In the genomic region with DNA sequence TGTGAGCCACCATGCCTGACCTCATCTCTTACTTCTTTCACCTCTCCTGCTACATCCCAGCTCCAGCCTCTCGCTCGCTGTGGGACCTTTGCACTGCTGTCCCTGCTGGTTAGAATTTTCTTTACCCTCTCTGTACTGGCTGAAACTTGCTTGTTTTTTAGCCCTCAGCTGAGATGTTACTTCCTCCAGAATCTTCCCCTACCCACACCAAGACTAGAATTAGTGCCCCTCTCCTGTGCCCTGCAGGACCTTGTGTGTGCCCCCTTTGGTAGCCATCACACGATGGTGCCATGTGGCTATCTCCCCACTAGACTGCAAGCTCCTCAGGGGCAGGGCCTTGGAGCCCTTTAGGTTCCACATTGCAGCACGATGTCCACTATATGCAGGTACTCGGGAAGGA, we compare ENCODE assay signal across 30 cellular contexts.
"Had no signal": no experiment of that assay in that cellular context is flagged by ENCODE, and none has a peak within 500 bp of the region (broad histone marks: within the 10 kb centered on the region; RNA-seq: fewer than 3 reads in every experiment).

No MANE protein-coding gene starts in this region.

- H3K9me3 Mint-ChIP-seq: naive thymus-derived CD8-positive, alpha-beta T cell; natural killer cell treated with Interleukin-12 subunit alpha and Interleukin-12 subunit beta and Interleukin-15 and Interleukin-18, amount 100 ng/mL, for 72 hours; nephron progenitor cell; stimulated activated effector memory CD8-positive, alpha-beta T cell treated with anti-CD3 and anti-CD28 coated beads, Interleukin-12 subunit alpha, Interleukin-12 subunit beta, amount 100 ng/mL, for 72 hours; stimulated activated naive B cell treated with anti-CD40 and anti-IgM and Interleukin-4, amounts not matched to agents 10 μg/mL and 1 μg/mL and 100 μg/mL, for 72 hours; stimulated activated naive CD8-positive, alpha-beta T cell treated with anti-CD3 and anti-CD28 coated beads, Interleukin-15, Interleukin-2, amounts not matched to agents 100 ng/mL and 50 ng/mL, for 24 hours had no signal

- ATAC-seq: naive thymus-derived CD8-positive, alpha-beta T cell; natural killer cell treated with Interleukin-12 subunit alpha and Interleukin-12 subunit beta and Interleukin-15 and Interleukin-18, amount 100 ng/mL, for 72 hours; psoas muscle; right cardiac atrium; right lobe of liver; stimulated activated effector memory CD8-positive, alpha-beta T cell treated with anti-CD3 and anti-CD28 coated beads, Interleukin-12 subunit alpha, Interleukin-12 subunit beta, amount 100 ng/mL, for 72 hours; stimulated activated naive B cell treated with anti-CD40 and anti-IgM and Interleukin-4, amounts not matched to agents 10 μg/mL and 1 μg/mL and 100 μg/mL, for 72 hours; upper lobe of right lung had no signal

- H3K4me1 ChIP-seq: parathyroid adenoma, psoas muscle, right lobe of liver, sigmoid colon, stomach, thyroid gland, tibial nerve, upper lobe of right lung, uterus had no signal

- H3K27ac ChIP-seq: neutrophil, ovary, parathyroid adenoma, psoas muscle, right lobe of liver, sigmoid colon, stomach, thoracic aorta, thyroid gland, tibial nerve, upper lobe of right lung, uterus had no signal

- H3K4me3 Mint-ChIP-seq: naive thymus-derived CD8-positive, alpha-beta T cell; natural killer cell treated with Interleukin-12 subunit alpha and Interleukin-12 subunit beta and Interleukin-15 and Interleukin-18, amount 100 ng/mL, for 72 hours; nephron progenitor cell; neural crest cell; stimulated activated effector memory CD8-positive, alpha-beta T cell treated with anti-CD3 and anti-CD28 coated beads, Interleukin-12 subunit alpha, Interleukin-12 subunit beta, amount 100 ng/mL, for 72 hours; stimulated activated naive B cell treated with anti-CD40 and anti-IgM and Interleukin-4, amounts not matched to agents 10 μg/mL and 1 μg/mL and 100 μg/mL, for 72 hours; stimulated activated naive CD8-positive, alpha-beta T cell treated with anti-CD3 and anti-CD28 coated beads, Interleukin-15, Interleukin-2, amounts not matched to agents 100 ng/mL and 50 ng/mL, for 24 hours had no signal

- H3K36me3 Mint-ChIP-seq: natural killer cell treated with Interleukin-12 subunit alpha and Interleukin-12 subunit beta and Interleukin-15 and Interleukin-18, amount 100 ng/mL, for 72 hours; stimulated activated effector memory CD8-positive, alpha-beta T cell treated with anti-CD3 and anti-CD28 coated beads, Interleukin-12 subunit alpha, Interleukin-12 subunit beta, amount 100 ng/mL, for 72 hours; stimulated activated naive B cell treated with anti-CD40 and anti-IgM and Interleukin-4, amounts not matched to agents 10 μg/mL and 1 μg/mL and 100 μg/mL, for 72 hours had no signal

- H3K27ac Mint-ChIP-seq: naive thymus-derived CD8-positive, alpha-beta T cell; natural killer cell treated with Interleukin-12 subunit alpha and Interleukin-12 subunit beta and Interleukin-15 and Interleukin-18, amount 100 ng/mL, for 72 hours; nephron progenitor cell; progenitor cell of endocrine pancreas; stimulated activated effector memory CD8-positive, alpha-beta T cell treated with anti-CD3 and anti-CD28 coated beads, Interleukin-12 subunit alpha, Interleukin-12 subunit beta, amount 100 ng/mL, for 72 hours; stimulated activated naive B cell treated with anti-CD40 and anti-IgM and Interleukin-4, amounts not matched to agents 10 μg/mL and 1 μg/mL and 100 μg/mL, for 72 hours; stimulated activated naive CD8-positive, alpha-beta T cell treated with anti-CD3 and anti-CD28 coated beads, Interleukin-15, Interleukin-2, amounts not matched to agents 100 ng/mL and 50 ng/mL, for 24 hours had no signal

- H3K4me1 Mint-ChIP-seq: naive thymus-derived CD8-positive, alpha-beta T cell; nephron progenitor cell; neural crest cell; stimulated activated effector memory CD8-positive, alpha-beta T cell treated with anti-CD3 and anti-CD28 coated beads, Interleukin-12 subunit alpha, Interleukin-12 subunit beta, amount 100 ng/mL, for 72 hours; stimulated activated naive B cell treated with anti-CD40 and anti-IgM and Interleukin-4, amounts not matched to agents 10 μg/mL and 1 μg/mL and 100 μg/mL, for 72 hours had no signal

- H3K9me3 ChIP-seq: neutrophil, ovary, psoas muscle, right lobe of liver, sigmoid colon, stomach, thoracic aorta, thyroid gland, tibial nerve, upper lobe of right lung, uterus had no signal

- DNase-seq: naive thymus-derived CD8-positive, alpha-beta T cell; nephron progenitor cell; nucleus accumbens; ovary; posterior cingulate gyrus; psoas muscle; right cardiac atrium; sigmoid colon; small intestine; stimulated activated CD4-positive, alpha-beta T cell treated with anti-CD3 and anti-CD28 coated beads, Interleukin-15, amount 100 ng/mL, for 24 hours; stimulated activated CD4-positive, alpha-beta T cell treated with anti-CD3 and anti-CD28 coated beads, Interleukin-2, amount 100 ng/mL, for 24 hours; stimulated activated CD4-positive, alpha-beta T cell treated with anti-CD3 and anti-CD28 coated beads, Interleukin-2, amount 100 ng/mL, for 48 hours; stimulated activated CD4-positive, alpha-beta T cell treated with anti-CD3 and anti-CD28 coated beads, Interleukin-4, amount 100 ng/mL, for 24 hours; stimulated activated naive B cell treated with anti-CD40 and anti-IgM and Interleukin-4, amounts not matched to agents 10 μg/mL and 1 μg/mL and 100 μg/mL, for 72 hours; stimulated activated naive CD4-positive, alpha-beta T cell treated with Interleukin-2 at 50 U/mL for 16 hours; stomach; thyroid gland; trophoblast cell; upper lobe of right lung; uterus had no signal

- H3K27me3 ChIP-seq: ovary, right lobe of liver, sigmoid colon, thyroid gland, tibial nerve, uterus had no signal

- H3K4me3 ChIP-seq: ovary, psoas muscle, right lobe of liver, sigmoid colon, stomach, thoracic aorta, thyroid gland, tibial nerve, upper lobe of right lung, uterus had no signal

- H3K36me3 ChIP-seq: neutrophil, ovary, right lobe of liver, sigmoid colon, stomach, thoracic aorta, thyroid gland, tibial nerve, upper lobe of right lung, uterus had no signal
